ENCODE assay signal across 15 cellular contexts in genomic region chr16:81326971-81327370, GRCh38.
"Had no signal": no experiment of that assay in that cellular context is flagged by ENCODE, and none has a peak within 500 bp of the region (broad histone marks: within the 10 kb centered on the region; RNA-seq: fewer than 3 reads in every experiment).

No MANE protein-coding gene starts in this region.

- H3K9me3 ChIP-seq: ascending aorta, colonic mucosa, gastrocnemius medialis, left ventricle myocardium inferior, sigmoid colon had no signal

- H3K27ac Mint-ChIP-seq: activated naive CD4-positive, alpha-beta T cell treated with anti-CD3 and anti-CD28 coated beads, Interleukin-2, amount 10 ng/mL, durations not matched to agents 7 days and 5 days; activated T-helper 2 cell treated with anti-CD3 and anti-CD28 coated beads, Interferon-gamma antibody, Interleukin-2, Interleukin-4, amounts not matched to agents 10 μg/mL and 5 μg/mL and 100 μg/mL, durations not matched to agents 14 hours and 24 hours and 36 hours; stimulated activated naive CD8-positive, alpha-beta T cell treated with anti-CD3 and anti-CD28 coated beads, Interleukin-15, amount 100 ng/mL, for 72 hours had no signal

- H3K36me3 Mint-ChIP-seq: activated naive CD4-positive, alpha-beta T cell treated with anti-CD3 and anti-CD28 coated beads, Interleukin-2, amount 10 ng/mL, durations not matched to agents 7 days and 5 days had no signal

- H3K4me1 ChIP-seq: ascending aorta, gastrocnemius medialis had no signal

- H3K27ac ChIP-seq: ascending aorta, cardiac muscle cell, colonic mucosa, gastrocnemius medialis, left ventricle myocardium inferior had no signal

- H3K36me3 ChIP-seq: ascending aorta, cardiac muscle cell, colonic mucosa, gastrocnemius medialis, left ventricle myocardium inferior, sigmoid colon had no signal

- H3K4me1 Mint-ChIP-seq: activated naive CD4-positive, alpha-beta T cell treated with anti-CD3 and anti-CD28 coated beads, Interleukin-2, amount 10 ng/mL, durations not matched to agents 7 days and 5 days had no signal

- H3K4me3 ChIP-seq: ascending aorta, cardiac muscle cell, colonic mucosa, gastrocnemius medialis, left ventricle myocardium inferior, sigmoid colon had no signal

- H3K27me3 Mint-ChIP-seq: activated naive CD4-positive, alpha-beta T cell treated with anti-CD3 and anti-CD28 coated beads, Interleukin-2, amount 10 ng/mL, durations not matched to agents 7 days and 5 days; stimulated activated naive CD8-positive, alpha-beta T cell treated with anti-CD3 and anti-CD28 coated beads, Interleukin-15, amount 100 ng/mL, for 72 hours had no signal

- H3K9me3 Mint-ChIP-seq: activated naive CD4-positive, alpha-beta T cell treated with anti-CD3 and anti-CD28 coated beads, Interleukin-2, amount 10 ng/mL, durations not matched to agents 7 days and 5 days; activated T-helper 2 cell treated with anti-CD3 and anti-CD28 coated beads, Interferon-gamma antibody, Interleukin-2, Interleukin-4, amounts not matched to agents 10 μg/mL and 5 μg/mL and 100 μg/mL, durations not matched to agents 14 hours and 24 hours and 36 hours; stimulated activated naive CD8-positive, alpha-beta T cell treated with anti-CD3 and anti-CD28 coated beads, Interleukin-15, amount 100 ng/mL, for 72 hours had no signal

- H3K27me3 ChIP-seq: ascending aorta, cardiac muscle cell, colonic mucosa, gastrocnemius medialis, sigmoid colon had no signal

- H3K4me3 Mint-ChIP-seq: activated naive CD4-positive, alpha-beta T cell treated with anti-CD3 and anti-CD28 coated beads, Interleukin-2, amount 10 ng/mL, durations not matched to agents 7 days and 5 days; stimulated activated naive CD8-positive, alpha-beta T cell treated with anti-CD3 and anti-CD28 coated beads, Interleukin-15, amount 100 ng/mL, for 72 hours had no signal

- DNase-seq: activated CD4-positive, alpha-beta T cell treated with anti-CD3 and anti-CD28 coated beads for 1 hour; activated CD4-positive, alpha-beta T cell treated with anti-CD3 and anti-CD28 coated beads, Interleukin-2, amount 50 U/mL, for 4 hours; activated naive CD4-positive, alpha-beta T cell treated with anti-CD3 and anti-CD28 coated beads, Interleukin-2, amount 10 ng/mL, durations not matched to agents 7 days and 5 days; colonic mucosa; gastrocnemius medialis; islet precursor cell; left ventricle myocardium inferior; mesenchymal stem cell; sigmoid colon; stimulated activated CD4-positive, alpha-beta T cell treated with anti-CD3 and anti-CD28 coated beads, Interleukin-1b, Interleukin-23, amount 100 ng/mL, for 48 hours; stimulated activated naive CD8-positive, alpha-beta T cell treated with anti-CD3 and anti-CD28 coated beads, Interleukin-15, amount 100 ng/mL, for 72 hours; SW 1271 had no signal
